Comparison of ENCODE assay signal across 8 cellular contexts in the genomic region with DNA sequence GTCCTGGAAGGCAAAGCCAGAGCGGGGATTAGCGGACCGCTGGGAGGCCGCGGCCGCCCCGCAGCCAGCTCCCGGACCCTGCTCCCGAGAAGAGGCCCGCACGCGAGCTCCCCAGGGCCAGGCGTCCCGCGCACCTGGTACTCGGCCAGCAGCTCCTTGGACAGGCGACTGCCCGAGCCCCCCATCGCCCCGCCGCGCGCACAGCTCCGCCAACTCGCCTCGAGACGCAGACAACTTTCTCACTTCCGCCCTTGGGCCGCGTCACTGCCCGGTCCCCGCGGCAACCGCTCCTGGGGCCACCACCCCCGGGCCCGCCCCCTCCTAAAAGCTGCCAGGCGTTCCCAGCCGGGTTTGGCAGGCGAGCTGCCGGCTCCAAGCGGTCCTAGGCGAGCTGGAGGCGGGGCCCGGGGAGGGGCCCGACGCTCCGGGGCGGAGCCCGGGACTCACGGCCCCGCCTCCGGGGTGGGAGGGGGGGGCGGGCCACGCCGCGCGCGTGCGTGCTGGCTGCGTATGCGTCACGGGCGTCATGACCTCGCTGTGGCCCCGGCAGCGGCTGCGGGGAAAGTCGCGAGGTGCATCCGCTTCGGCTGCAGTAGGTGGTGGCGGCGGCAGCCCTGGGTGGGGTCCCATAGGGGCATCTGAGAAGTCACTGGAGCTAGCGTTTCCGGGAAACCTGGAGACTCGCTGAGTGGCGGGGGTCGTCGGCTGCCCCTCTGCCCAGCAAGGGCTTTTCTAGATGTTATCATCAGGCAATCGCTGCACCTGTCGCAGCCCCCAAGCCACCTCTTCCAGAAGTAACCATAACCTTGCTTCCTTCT. TPM values are rescaled to one million over a fixed set of nuclear protein-coding genes. Genes with fewer than 3 reads are reported as not detected.
DNase-seq lines count a peak whose midpoint lies in the region; ATAC-seq and TF ChIP-seq lines count a peak whose summit lies in the region.

CIB1 (minus strand) TSS at position 241 of the 818 bp plus-strand sequence; CDS start at position 185, 56 bp downstream.
A gene with protein sequence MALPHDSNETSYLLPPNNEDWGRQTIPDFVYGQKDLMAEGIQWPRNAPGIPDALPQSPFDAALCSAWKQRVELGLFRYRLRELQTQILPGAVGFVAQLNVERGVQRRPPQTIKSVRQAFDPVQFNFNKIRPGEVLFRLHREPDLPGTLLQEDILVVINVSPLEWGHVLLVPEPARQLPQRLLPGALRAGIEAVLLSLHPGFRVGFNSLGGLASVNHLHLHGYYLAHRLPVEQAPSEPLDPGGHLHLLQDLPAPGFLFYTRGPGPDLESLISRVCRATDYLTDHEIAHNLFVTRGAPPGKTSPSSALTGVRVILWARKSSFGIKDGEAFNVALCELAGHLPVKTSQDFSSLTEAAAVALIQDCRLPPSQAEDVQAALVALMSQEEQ (plus strand): TSS at position 509 of the 818 bp plus-strand sequence. CDS start 6,700 bp downstream, outside the sequence.

- TF ChIP-seq CTCF in adrenal gland (IDR thresholded peaks at IDR 0.05): no peak
- TF ChIP-seq CTCF in heart left ventricle (IDR thresholded peaks at IDR 0.05): no peak
- TF ChIP-seq CTCF in upper lobe of left lung (IDR thresholded peaks at IDR 0.05): peak in 1 of 6 experiments; percentile 11

- H3K9me3 ChIP-seq in adrenal gland (replicated peaks in 1 of 3) (no peaks in the 10 kb centered on the region), heart left ventricle (no peaks in the 10 kb centered on the region), upper lobe of left lung (no peaks in the 10 kb centered on the region)

- H3K27me3 ChIP-seq in adrenal gland (no peaks in the 10 kb centered on the region), heart left ventricle (no peaks in the 10 kb centered on the region), upper lobe of left lung (no peaks in the 10 kb centered on the region)

- TF ChIP-seq POLR2A in GM15510 (IDR thresholded peaks at IDR 0.05; ENCODE audit: borderline replicate concordance, extremely low read depth, insufficient read length) (peak; percentile 95), adrenal gland (IDR thresholded peaks at IDR 0.05) (peak; percentile 74 to 87), heart left ventricle (IDR thresholded peaks at IDR 0.05) (peak; percentile 21 to 90), upper lobe of left lung (IDR thresholded peaks at IDR 0.05) (peak in 3 of 4 donors; percentile 76 to 86 (median 77))

- WGBS in adrenal gland, 4 donors: 0% methylated on average over 23 to 81 of the region's 81 CpGs; no CpG with 5 or more reads in 1 of the 4 donors
- 0 to 1% (median 1%) methylated on average over 34 to 81 of the region's 81 CpGs for WGBS in heart left ventricle, 4 donors
- WGBS in upper lobe of left lung, 2 donors: 0% methylated on average over 7 to 61 of the region's 81 CpGs

- H3K36me3 ChIP-seq in adrenal gland (replicated peaks in 1 of 2): peaks cover 0 to 27% of the 10 kb centered on the region in 2 donors
- H3K36me3 ChIP-seq in heart left ventricle: peaks cover 0 to 67% (median 48%) of the 10 kb centered on the region in 9 donors
- peaks cover 0 to 47% (median 30%) of the 10 kb centered on the region in 4 donors for H3K36me3 ChIP-seq in upper lobe of left lung

- H3K4me3 ChIP-seq in adrenal gland: peak within 1 kb of the TSS; percentile 37 to 76 (median 72)
- peak within 1 kb of the TSS; percentile 70 to 98 (median 84) for H3K4me3 ChIP-seq in heart left ventricle
- peak within 1 kb of the TSS; percentile 62 to 99 (median 74) for H3K4me3 ChIP-seq in upper lobe of left lung

- ATAC-seq in HG02884 (IDR thresholded peaks at IDR 0.05; ENCODE audit: unreplicated experiment) (peak; percentile 90), heart left ventricle (peak; percentile 91 to 96 (median 94)), upper lobe of left lung (ENCODE audit: low FRiP score in 2 of 2) (peak; percentile 97 to 98)

- intact Hi-C loops in adrenal gland (cut with DNase I) (loop anchor here in 1 of 2 donors (2.0 kb wide), 1 partner anchor 15 kb away; the partner anchor contains the start of gene TTLL13), heart left ventricle (cut with DNase I) (loop anchor here in 4 of 10 donors (1.0 to 5.0 kb wide), 5 partner anchors 15 to 339 kb away; partner anchors contain the start of genes NGRN (in 4 of the 4) and TTLL13 (in 1 of the 4)), posterior cingulate gyrus (cut with DNase I) (loop anchor here (5.0 kb wide), 1 partner anchor 33 kb away; the partner anchor contains the start of gene NGRN)

- H3K4me1 ChIP-seq in adrenal gland (replicated peaks in 1 of 2) (peaks cover 41 to 53% of the 10 kb centered on the region in 2 donors), heart left ventricle (peaks cover 3 to 49% (median 28%) of the 10 kb centered on the region in 12 donors), upper lobe of left lung (peaks cover 28 to 46% (median 42%) of the 10 kb centered on the region in 4 donors)

- peak; percentile 30 for DNase-seq in NCI-H146 treated with DMSO at 0.1 percent for 48 hours (lab: John Stamatoyannopoulos, UW; ENCODE audit: unreplicated experiment)
- DNase-seq in T-helper 1 cell: peak; percentile 94 to 98 (median 97)
- peak; percentile 98 for DNase-seq in adrenal gland
- DNase-seq in heart left ventricle: peak; percentile 98 to 99 (median 98)
- peak; percentile 92 to 99 (median 96) for DNase-seq in posterior cingulate gyrus
- peak; percentile 98 to 99 for DNase-seq in upper lobe of left lung

- TF ChIP-seq EP300 in upper lobe of left lung (IDR thresholded peaks at IDR 0.05): no peak

- H3K27ac ChIP-seq in adrenal gland (peak within 1 kb of the TSS; percentile 92 to 97 (median 94)), heart left ventricle (peak within 1 kb of the TSS; percentile 67 to 98 (median 92)), upper lobe of left lung (peak within 1 kb of the TSS; percentile 89 to 97 (median 94))

RNA-seq across cellular contexts. Expression of gene CIB1, which starts in this region (rescaled TPM):
- total RNA-seq in adrenal gland: 100 to 1,000 TPM in 5 of 8 donors, 10 to 100 TPM in 3; 38.8 to 191 (median 121) TPM
- polyA plus RNA-seq in adrenal gland: 100 to 1,000 TPM; 138 to 259 (median 141) TPM
- total RNA-seq in heart left ventricle: 100 to 1,000 TPM in 1 of 9 donors, 10 to 100 TPM in 8; 38.7 to 107 (median 80.8) TPM
- polyA plus RNA-seq in heart left ventricle: 100 to 1,000 TPM in 1 of 2 donors, 10 to 100 TPM in 1; 78.2 to 145 TPM
- 10 to 100 TPM; 40.9 to 89.6 (median 75.5) TPM for total RNA-seq in upper lobe of left lung

RNA-seq across cellular contexts. Expression of the second gene that starts in this region (rescaled TPM):
- 10 to 100 TPM in 5 of 8 donors, 1 to 10 TPM in 3; 7.0 to 17.1 (median 10.4) TPM for total RNA-seq in adrenal gland
- polyA plus RNA-seq in adrenal gland: 1 to 10 TPM; 2.6 to 4.7 (median 2.9) TPM
- total RNA-seq in heart left ventricle: 10 to 100 TPM in 6 of 9 donors, 1 to 10 TPM in 3; 5.9 to 18.9 (median 13.6) TPM
- polyA plus RNA-seq in heart left ventricle: 1 to 10 TPM; 4.8 to 5.4 TPM
- 10 to 100 TPM in 3 of 6 donors, 1 to 10 TPM in 3; 7.2 to 27.2 (median 10.3) TPM for total RNA-seq in upper lobe of left lung

Comparison
In these comparisons a context has a peak if more than half of its experiments do, and no peak if none do; other contexts are left out.
1. Peak in every context shown above with its lines: DNase-seq, ATAC-seq, H3K4me3 ChIP-seq and H3K27ac ChIP-seq.
2. DNase-seq: peak in every context shown above with its lines; median percentile 98 in upper lobe of left lung; 98 in adrenal gland; 98 in heart left ventricle; 97 in T-helper 1 cell; 96 in posterior cingulate gyrus; 30 in NCI-H146 treated with DMSO at 0.1 percent for 48 hours.